Comparison of ENCODE assay signal across 2 cellular contexts in the genomic region with DNA sequence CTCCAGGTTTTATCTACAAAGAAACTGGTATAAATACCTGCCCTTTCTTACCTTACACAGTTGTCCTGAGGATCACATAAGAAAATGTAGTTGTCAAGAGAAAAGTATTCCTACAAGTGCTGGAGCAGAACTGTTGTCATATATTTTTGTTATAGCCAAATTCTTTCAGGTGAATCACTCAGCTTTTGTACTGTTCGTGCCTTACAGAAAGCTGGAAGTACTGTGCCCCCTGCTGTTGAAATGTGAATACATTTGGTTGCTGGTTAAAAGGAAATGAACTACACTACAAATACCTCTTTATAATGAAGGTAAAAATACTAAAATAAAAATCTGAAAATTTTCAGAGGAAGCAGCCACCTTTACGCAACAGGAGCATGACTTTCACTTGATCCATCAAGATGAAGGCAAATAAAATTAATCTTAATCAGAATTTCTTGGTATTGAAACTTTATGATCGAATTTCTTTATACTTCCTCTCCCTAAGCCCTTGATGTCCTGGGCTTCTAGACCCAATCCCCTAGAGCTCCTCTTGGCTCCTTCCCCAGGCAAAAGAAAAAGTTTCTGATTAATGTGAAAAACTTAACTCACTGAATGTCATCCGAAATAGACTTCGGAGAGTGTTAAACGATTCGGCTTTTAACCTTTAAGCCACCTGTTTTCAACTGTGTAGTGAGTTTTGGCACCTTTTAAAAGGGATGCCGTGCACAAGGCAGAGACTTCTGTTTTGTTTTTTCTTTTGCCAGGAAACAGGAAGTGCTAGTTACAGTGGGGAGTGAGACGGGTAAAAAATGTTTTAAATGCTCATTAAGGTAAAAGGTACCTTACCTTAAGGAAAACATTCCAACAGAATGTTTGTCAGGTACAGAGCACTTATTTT.
A peak's percentile ranks its signal among the peaks of the same experiment; 100 is the strongest.
TF ChIP-seq lines count a peak whose summit lies in the region.

No MANE protein-coding gene starts in this region.

TF ChIP-seq in A549, 52 proteins besides CTCF, POLR2A, EP300 and RAD21:
- no peak for TF ChIP-seq BHLHE40 (IDR thresholded peaks at IDR 0.05; ENCODE audit: low read depth, low read length)
- TF ChIP-seq JUN (IDR thresholded peaks at IDR 0.05) = no peak
- TF ChIP-seq NPAS2 (CRISPR knock-in tag; IDR thresholded peaks at IDR 0.05; ENCODE audit: borderline replicate concordance) = no peak
- TF ChIP-seq NR3C1 (IDR thresholded peaks at IDR 0.05) = no peak
- no peak for TF ChIP-seq RARB (CRISPR knock-in tag; IDR thresholded peaks at IDR 0.05)
- TF ChIP-seq ZSCAN20 (CRISPR knock-in tag; IDR thresholded peaks at IDR 0.05) = no peak
- TF ChIP-seq CHD4 (IDR thresholded peaks at IDR 0.05; ENCODE audit: borderline replicate concordance) = no peak
- peak; percentile 94 for TF ChIP-seq SMC3 (IDR thresholded peaks at IDR 0.05)
- TF ChIP-seq HMGXB4 (CRISPR knock-in tag; IDR thresholded peaks at IDR 0.05; ENCODE audit: borderline replicate concordance) = no peak
- TF ChIP-seq, protein P1, sequence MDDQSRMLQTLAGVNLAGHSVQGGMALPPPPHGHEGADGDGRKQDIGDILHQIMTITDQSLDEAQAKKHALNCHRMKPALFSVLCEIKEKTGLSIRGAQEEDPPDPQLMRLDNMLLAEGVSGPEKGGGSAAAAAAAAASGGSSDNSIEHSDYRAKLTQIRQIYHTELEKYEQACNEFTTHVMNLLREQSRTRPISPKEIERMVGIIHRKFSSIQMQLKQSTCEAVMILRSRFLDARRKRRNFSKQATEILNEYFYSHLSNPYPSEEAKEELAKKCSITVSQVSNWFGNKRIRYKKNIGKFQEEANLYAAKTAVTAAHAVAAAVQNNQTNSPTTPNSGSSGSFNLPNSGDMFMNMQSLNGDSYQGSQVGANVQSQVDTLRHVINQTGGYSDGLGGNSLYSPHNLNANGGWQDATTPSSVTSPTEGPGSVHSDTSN (IDR thresholded peaks at IDR 0.05) = no peak
- TF ChIP-seq, protein P2, sequence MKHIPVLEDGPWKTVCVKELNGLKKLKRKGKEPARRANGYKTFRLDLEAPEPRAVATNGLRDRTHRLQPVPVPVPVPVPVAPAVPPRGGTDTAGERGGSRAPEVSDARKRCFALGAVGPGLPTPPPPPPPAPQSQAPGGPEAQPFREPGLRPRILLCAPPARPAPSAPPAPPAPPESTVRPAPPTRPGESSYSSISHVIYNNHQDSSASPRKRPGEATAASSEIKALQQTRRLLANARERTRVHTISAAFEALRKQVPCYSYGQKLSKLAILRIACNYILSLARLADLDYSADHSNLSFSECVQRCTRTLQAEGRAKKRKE (CRISPR knock-in tag; IDR thresholded peaks at IDR 0.05; ENCODE audit: low read depth) = no peak
- TF ChIP-seq, protein P3, sequence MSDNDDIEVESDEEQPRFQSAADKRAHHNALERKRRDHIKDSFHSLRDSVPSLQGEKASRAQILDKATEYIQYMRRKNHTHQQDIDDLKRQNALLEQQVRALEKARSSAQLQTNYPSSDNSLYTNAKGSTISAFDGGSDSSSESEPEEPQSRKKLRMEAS (IDR thresholded peaks at IDR 0.05) = no peak
- TF ChIP-seq CBX2 (IDR thresholded peaks at IDR 0.05; ENCODE audit: borderline replicate concordance, low read depth) = no peak
- TF ChIP-seq ZFP36 (IDR thresholded peaks at IDR 0.05; ENCODE audit: borderline replicate concordance, partially characterized antibody) = no peak
- TF ChIP-seq FOSL2 (IDR thresholded peaks at IDR 0.05) = no peak
- peak; percentile 49 for TF ChIP-seq FOSL2 (CRISPR knock-in tag; IDR thresholded peaks at IDR 0.05)
- no peak for TF ChIP-seq TFCP2L1 (CRISPR knock-in tag; IDR thresholded peaks at IDR 0.05)
- no peak for TF ChIP-seq FOXS1 (CRISPR knock-in tag; IDR thresholded peaks at IDR 0.05)
- no peak for TF ChIP-seq GATA3 (IDR thresholded peaks at IDR 0.05; ENCODE audit: borderline replicate concordance)
- no peak for TF ChIP-seq ZNF302 (CRISPR knock-in tag; IDR thresholded peaks at IDR 0.05)
- peak; percentile 69; the same call in 1 of the 2 replicates for TF ChIP-seq POLR2AphosphoS2 (conservative IDR thresholded peaks at IDR 0.05; ENCODE audit: low read length)
- no peak for TF ChIP-seq HOXB13 (CRISPR knock-in tag; IDR thresholded peaks at IDR 0.05; ENCODE audit: low read depth)
- no peak for TF ChIP-seq HEYL (CRISPR knock-in tag; IDR thresholded peaks at IDR 0.05)
- TF ChIP-seq PHF8 (IDR thresholded peaks at IDR 0.05; ENCODE audit: borderline replicate concordance, low read depth) = no peak
- no peak for TF ChIP-seq KDM1A (IDR thresholded peaks at IDR 0.05; ENCODE audit: low read depth)

TF ChIP-seq in H1, 55 proteins besides CTCF, POLR2A, EP300 and RAD21:
- TF ChIP-seq CTBP2 (IDR thresholded peaks at IDR 0.05; ENCODE audit: borderline replicate concordance, insufficient read depth, insufficient read length, low read length) = no peak
- TF ChIP-seq SP2 (IDR thresholded peaks at IDR 0.05; ENCODE audit: low read length) = no peak
- TF ChIP-seq JUN (IDR thresholded peaks at IDR 0.05; ENCODE audit: low read depth, low read length) = no peak
- TF ChIP-seq SIN3A (conservative IDR thresholded peaks at IDR 0.05 in 1 of 2, IDR thresholded peaks at IDR 0.05 in 1 of 2; ENCODE audit: low read depth in 1 of 2, low read length in 2 of 2) = no peak
- TF ChIP-seq HDAC2 (IDR thresholded peaks at IDR 0.05; ENCODE audit: borderline replicate concordance in 1 of 2, low read depth in 2 of 2, low read length in 2 of 2) = no peak
- no peak for TF ChIP-seq TCF12 (IDR thresholded peaks at IDR 0.05; ENCODE audit: low read depth, low read length)
- no peak for TF ChIP-seq MAFK (IDR thresholded peaks at IDR 0.05; ENCODE audit: low read depth, low read length)
- TF ChIP-seq JUND (IDR thresholded peaks at IDR 0.05; ENCODE audit: low read length) = no peak
